In genomic region chr1:96782861-96783260, GRCh38 we compare ENCODE assay signal across 16 cellular contexts.
"Had no signal": no experiment of that assay in that cellular context is flagged by ENCODE, and none has a peak within 500 bp of the region (broad histone marks: within the 10 kb centered on the region; RNA-seq: fewer than 3 reads in every experiment).

No MANE protein-coding gene starts in this region.

- H3K9me3 ChIP-seq: psoas muscle, right lobe of liver, upper lobe of right lung had no signal

- H3K4me1 ChIP-seq: psoas muscle, right lobe of liver, upper lobe of right lung had no signal

- H3K27me3 ChIP-seq: cardiac muscle cell, right lobe of liver, upper lobe of right lung had no signal

- H3K27ac ChIP-seq: cardiac muscle cell, coronary artery, psoas muscle, right lobe of liver, upper lobe of right lung had no signal

- H3K27me3 Mint-ChIP-seq: activated CD4-positive, alpha-beta T cell treated with anti-CD3 and anti-CD28 coated beads, Interleukin-2, amount 10 ng/mL, durations not matched to agents 7 days and 5 days; activated naive CD4-positive, alpha-beta T cell treated with anti-CD3 and anti-CD28 coated beads, Interleukin-2, amount 50 U/mL, for 24 hours had no signal

- H3K4me1 Mint-ChIP-seq: activated CD4-positive, alpha-beta T cell treated with anti-CD3 and anti-CD28 coated beads, Interleukin-2, amount 10 ng/mL, durations not matched to agents 7 days and 5 days; activated naive CD4-positive, alpha-beta T cell treated with anti-CD3 and anti-CD28 coated beads, Interleukin-2, amount 50 U/mL, for 24 hours had no signal

- H3K4me3 Mint-ChIP-seq: activated CD4-positive, alpha-beta T cell treated with anti-CD3 and anti-CD28 coated beads, Interleukin-2, amount 10 ng/mL, durations not matched to agents 7 days and 5 days; activated naive CD4-positive, alpha-beta T cell treated with anti-CD3 and anti-CD28 coated beads, Interleukin-2, amount 50 U/mL, for 24 hours; natural killer cell had no signal

- DNase-seq: activated CD4-positive, alpha-beta T cell treated with anti-CD3 and anti-CD28 coated beads, Interleukin-2, amount 10 ng/mL, durations not matched to agents 7 days and 5 days; activated CD4-positive, CD25-positive, alpha-beta regulatory T cell; activated CD8-positive, alpha-beta memory T cell treated with anti-CD3 and anti-CD28 coated beads for 24 hours; amygdala; effector memory CD4-positive, alpha-beta T cell; foreskin melanocyte; head of caudate nucleus; natural killer cell; psoas muscle; right lobe of liver; stimulated activated CD4-positive, alpha-beta T cell treated with anti-CD3 and anti-CD28 coated beads, Interleukin-2, amount 100 ng/mL, for 24 hours; stimulated activated naive CD8-positive, alpha-beta T cell treated with anti-CD3 and anti-CD28 coated beads, Interleukin-15, Interleukin-2, amounts not matched to agents 100 U/mL and 50 U/mL, for 24 hours; upper lobe of right lung had no signal

- ATAC-seq: natural killer cell; psoas muscle; right lobe of liver; stimulated activated naive CD8-positive, alpha-beta T cell treated with anti-CD3 and anti-CD28 coated beads, Interleukin-15, Interleukin-2, amounts not matched to agents 100 U/mL and 50 U/mL, for 24 hours; upper lobe of right lung had no signal

- H3K9me3 Mint-ChIP-seq: activated CD4-positive, alpha-beta T cell treated with anti-CD3 and anti-CD28 coated beads, Interleukin-2, amount 10 ng/mL, durations not matched to agents 7 days and 5 days; activated naive CD4-positive, alpha-beta T cell treated with anti-CD3 and anti-CD28 coated beads, Interleukin-2, amount 50 U/mL, for 24 hours; natural killer cell had no signal

- H3K4me3 ChIP-seq: cardiac muscle cell, coronary artery, psoas muscle, right lobe of liver, upper lobe of right lung had no signal

- H3K27ac Mint-ChIP-seq: activated CD4-positive, alpha-beta T cell treated with anti-CD3 and anti-CD28 coated beads, Interleukin-2, amount 10 ng/mL, durations not matched to agents 7 days and 5 days; activated naive CD4-positive, alpha-beta T cell treated with anti-CD3 and anti-CD28 coated beads, Interleukin-2, amount 50 U/mL, for 24 hours; natural killer cell had no signal
